In genomic region chr13:105307776-105308175, GRCh38 we compare ENCODE assay signal across 4 cellular contexts.
"Had no signal": no experiment of that assay in that cellular context is flagged by ENCODE, and none has a peak within 500 bp of the region (broad histone marks: within the 10 kb centered on the region; RNA-seq: fewer than 3 reads in every experiment).

No MANE protein-coding gene starts in this region.

- H3K4me3 ChIP-seq: K562 had no signal

- DNase-seq: IMR-90, KBM-7, KG1 had no signal
